8 cellular contexts compared by ENCODE assay signal in the genomic region with DNA sequence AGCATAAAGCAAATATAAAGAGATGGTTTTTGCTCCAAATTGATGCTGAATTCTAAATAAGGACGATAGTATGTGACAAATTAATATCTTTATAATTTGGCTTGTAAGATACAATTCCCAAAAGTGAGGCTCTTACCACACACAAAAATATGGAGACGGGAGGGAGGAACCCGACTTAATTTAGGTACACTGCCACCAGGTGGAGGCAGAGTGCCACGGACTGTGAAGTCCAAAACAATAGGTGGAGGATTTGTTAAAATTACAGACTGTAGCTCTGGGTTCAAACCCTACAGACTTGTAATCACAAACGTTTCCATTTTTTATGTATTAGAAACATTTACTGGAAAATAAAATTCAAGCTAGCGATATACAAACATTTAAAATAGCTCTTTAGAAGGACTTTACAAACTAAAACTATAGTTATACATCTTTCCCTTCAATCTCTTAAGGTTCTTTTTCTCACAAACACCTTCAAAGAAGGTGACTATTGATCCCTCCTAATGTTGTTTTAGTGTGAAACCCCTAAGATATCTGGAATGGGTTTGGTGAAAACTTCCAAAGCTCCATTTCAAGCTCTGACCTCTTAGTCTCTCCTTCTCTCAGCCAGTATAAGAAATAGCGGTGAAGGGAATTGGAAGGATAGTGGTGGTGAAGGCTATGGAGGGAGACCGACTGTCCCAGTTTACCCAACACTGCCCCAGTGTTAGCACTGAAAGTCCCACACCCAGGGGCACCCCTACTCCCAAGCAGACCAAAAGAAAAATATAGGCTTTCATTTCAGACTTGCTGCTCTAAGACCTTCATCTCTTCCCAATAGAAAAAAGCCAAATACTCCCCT.
DNase-seq lines count a peak whose midpoint lies in the region; ATAC-seq and TF ChIP-seq lines count a peak whose summit lies in the region.

No MANE protein-coding gene starts in this region.

- CTCF ChIA-PET in AG04450 (lab: Charles Lee) = interaction anchor here (0.5 to 2.3 kb wide), 66 partner anchors 9 to 1301 kb away, joined by 3 to 26 read pairs (median 4); a partner anchor contains a TSS

- no peaks in the 10 kb centered on the region for H3K79me2 ChIP-seq in GM23248 (ENCODE audit: insufficient read depth)

- H3K4me2 ChIP-seq in GM23248 (ENCODE audit: unreplicated experiment) = peak overlapping the region; percentile 65

- no peak overlapping the region for H3K4me3 ChIP-seq in AG04450 (ENCODE audit: low read depth, low read length)
- H3K4me3 ChIP-seq in GM23248 = no peak overlapping the region
- no peak overlapping the region for H3K4me3 ChIP-seq in colonic mucosa
- H3K4me3 ChIP-seq in left lung = no peak overlapping the region

- peak; percentile 63 for DNase-seq in AG04450 (ENCODE audit: low read depth, low spot score)
- DNase-seq in GM23248 = peak; percentile 87
- DNase-seq in NCI-H345 treated with DMSO at 0.1 percent for 48 hours (lab: John Stamatoyannopoulos, UW; ENCODE audit: unreplicated experiment) = peak; percentile 39
- peak; percentile 82 for DNase-seq in activated CD4-positive, alpha-beta T cell treated with anti-CD3 and anti-CD28 coated beads for 48 hours
- peak; percentile 75 for DNase-seq in colonic mucosa
- peak; percentile 68 to 81 for DNase-seq in left lung
- DNase-seq in stimulated activated CD4-positive, alpha-beta T cell treated with anti-CD3 and anti-CD28 coated beads, TNF-alpha, amount 100 ng/mL, for 4 hours (ENCODE audit: low read depth in 3 of 3) = peak; percentile 45 to 52 (median 50)
- no peak for DNase-seq in OCI-M2 (lab: John Stamatoyannopoulos, UW; ENCODE audit: unreplicated experiment)

- no peaks in the 10 kb centered on the region for H3K27me3 ChIP-seq in AG04450 (ENCODE audit: control insufficient read depth, insufficient read depth, low read length)
- H3K27me3 ChIP-seq in GM23248 (replicated peaks; ENCODE audit: insufficient read depth) = no peaks in the 10 kb centered on the region
- H3K27me3 ChIP-seq in colonic mucosa = no peaks in the 10 kb centered on the region
- H3K27me3 ChIP-seq in left lung = no peaks in the 10 kb centered on the region

- H3K9ac ChIP-seq in GM23248 (no peak overlapping the region), colonic mucosa (ENCODE audit: low read depth in 2 of 2, low read length in 2 of 2) (no peak overlapping the region)

- H3K36me3 ChIP-seq in GM23248 (ENCODE audit: low read depth) (no peaks in the 10 kb centered on the region), colonic mucosa (no peaks in the 10 kb centered on the region), left lung (no peaks in the 10 kb centered on the region)

- 34 to 40% methylated on average over 8 of the region's 8 CpGs for WGBS in GM23248 (ENCODE audit: low coverage in 1 of 2, low lambda C conversion rate in 2 of 2, missing lambda C conversion rate in 2 of 2), 2 experiments

- POLR2A ChIA-PET in AG04450 (lab: Yijun Ruan, JAX) = interaction anchor here (1.2 to 1.8 kb wide), 2 partner anchors 105 to 543 kb away, joined by 3 to 4 read pairs; a partner anchor contains a TSS

- peak; percentile 92 for TF ChIP-seq CTCF in AG04450 (IDR thresholded peaks at IDR 0.05; ENCODE audit: low read depth, low read length)
- TF ChIP-seq CTCF in colonic mucosa (IDR thresholded peaks at IDR 0.05) = peak; percentile 77
- peak; percentile 70 to 75 for TF ChIP-seq CTCF in left lung (IDR thresholded peaks at IDR 0.05)

- H3K27ac ChIP-seq in AG04450 (ENCODE audit: low read depth, low read length) = no peak overlapping the region
- H3K27ac ChIP-seq in GM23248 = peak overlapping the region; percentile 24; the same call in 1 of the 2 replicates
- H3K27ac ChIP-seq in colonic mucosa = no peak overlapping the region
- H3K27ac ChIP-seq in left lung = no peak overlapping the region

- in situ Hi-C loops in GM23248 (cut with MboI) = loop anchor here (25.0 kb wide), 1 partner anchor 1284 kb away; no protein-coding TSS in a partner anchor

- intact Hi-C loops in colonic mucosa (cut with DNase I) = no loop called here
- intact Hi-C loops in left lung (cut with DNase I) = no loop called here

- no peaks in the 10 kb centered on the region for H3K9me2 ChIP-seq in GM23248 (ENCODE audit: insufficient read depth)

- H3K4me1 ChIP-seq in GM23248 (ENCODE audit: insufficient read depth) (peaks cover 23% of the 10 kb centered on the region), colonic mucosa (no peaks in the 10 kb centered on the region), left lung (no peaks in the 10 kb centered on the region)

- 0 out of 2 replicates have a peak overlapping the region, but pooled peaks have one; percentile 28 for H2AFZ ChIP-seq in GM23248

- H3K9me3 ChIP-seq in AG04450 (ENCODE audit: control insufficient read depth, insufficient read depth, low read length) (no peaks in the 10 kb centered on the region), GM23248 (ENCODE audit: low read depth) (no peaks in the 10 kb centered on the region), colonic mucosa (no peaks in the 10 kb centered on the region), left lung (no peaks in the 10 kb centered on the region)

- peak; percentile 88 for ATAC-seq in left lung

- H3F3A ChIP-seq in GM23248 (ENCODE audit: insufficient read depth) = peaks cover 20% of the 10 kb centered on the region

- H4K20me1 ChIP-seq in GM23248 (ENCODE audit: insufficient read depth) = no peaks in the 10 kb centered on the region
